ENCODE assay signal across 22 cellular contexts in genomic region chr19:40559394-40559793, GRCh38. TPM values are rescaled to one million over a fixed set of nuclear protein-coding genes. Genes with fewer than 3 reads are reported as not detected.
A peak's percentile ranks its signal among the peaks of the same experiment; 100 is the strongest.
DNase-seq lines count a peak whose midpoint lies in the region; ATAC-seq, FAIRE-seq and TF ChIP-seq lines count a peak whose summit lies in the region.
"Had no signal": no experiment of that assay in that cellular context is flagged by ENCODE, and none has a peak within 500 bp of the region (broad histone marks: within the 10 kb centered on the region; RNA-seq: fewer than 3 reads in every experiment).

No MANE protein-coding gene starts in this region.

- H3K36me3 ChIP-seq in HepG2 (replicated peaks in 1 of 2; ENCODE audit: control insufficient read depth in 1 of 2, insufficient read depth in 2 of 2, low read length in 2 of 2): no peaks in the 10 kb centered on the region
- H3K36me3 ChIP-seq in right lobe of liver: no peaks in the 10 kb centered on the region
- no peaks in the 10 kb centered on the region for H3K36me3 ChIP-seq in kidney (ENCODE audit: control insufficient read depth in 1 of 2, insufficient read depth in 2 of 2, low read length in 2 of 2)
- H3K36me3 ChIP-seq: BLaER1 had no signal

- no peak for TF ChIP-seq POLR2A in HepG2 (IDR thresholded peaks at IDR 0.05; ENCODE audit: insufficient read depth in 1 of 2, low read depth in 2 of 2, low read length in 2 of 2)
- TF ChIP-seq POLR2A in right lobe of liver (IDR thresholded peaks at IDR 0.05): no peak

- no peaks in the 10 kb centered on the region for H3K9me3 Mint-ChIP-seq in WTC11
- H3K9me3 Mint-ChIP-seq: CD8-positive, alpha-beta T cell; HFFc6 had no signal

- H2AFZ ChIP-seq in HepG2 (ENCODE audit: low read length): no peak overlapping the region
- H2AFZ ChIP-seq: GM23248 had no signal

- H3K4me2 ChIP-seq in HepG2 (ENCODE audit: low read depth, low read length): no peak overlapping the region
- H3K4me2 ChIP-seq: BLaER1 had no signal

- H3K9me3 ChIP-seq in HepG2 (ENCODE audit: low read length) (no peaks in the 10 kb centered on the region), right lobe of liver (no peaks in the 10 kb centered on the region), kidney (ENCODE audit: control insufficient read depth in 1 of 2, low read length in 2 of 2) (no peaks in the 10 kb centered on the region)
- H3K9me3 ChIP-seq: BLaER1 had no signal

- H3K9ac ChIP-seq in HepG2 (ENCODE audit: insufficient read depth, low read depth, low read length): no peak overlapping the region
- H3K9ac ChIP-seq in kidney (ENCODE audit: low read length in 2 of 2): no peak overlapping the region
- H3K9ac ChIP-seq: BLaER1, GM23248 had no signal

- WGBS in HepG2 (ENCODE audit: low lambda C conversion rate): 3% methylated on average over 3 of the region's 3 CpGs
- WGBS in right lobe of liver (ENCODE audit: insufficient coverage, low coverage, low lambda C conversion rate, missing lambda C conversion rate): 85% methylated on average over 3 of the region's 3 CpGs

- POLR2A ChIA-PET in HepG2 (lab: Yijun Ruan, JAX) (no interaction called here), WTC11 (lab: Charles Lee) (no interaction called here)

- no peaks in the 10 kb centered on the region for H3K36me3 Mint-ChIP-seq in WTC11
- H3K36me3 Mint-ChIP-seq: CD4-positive, CD25-positive, alpha-beta regulatory T cell; CD8-positive, alpha-beta T cell had no signal

- CTCF ChIA-PET in HepG2 (lab: Yijun Ruan, JAX; ENCODE audit: low intra/inter-chr PET ratio, low total read pairs): no interaction called here
- CTCF ChIA-PET in WTC11 (lab: Charles Lee): interaction anchor here (1.0 to 4.7 kb wide), 3 partner anchors 10 to 44 kb away, joined by 3 to 31 read pairs (median 6); no protein-coding TSS in a partner anchor

- H3K27ac Mint-ChIP-seq in WTC11: no peak overlapping the region
- H3K27ac Mint-ChIP-seq: B cell; CD8-positive, alpha-beta T cell; HFFc6 had no signal

- BruUV-seq in HepG2 (replicated peaks; lab: Mats Ljungman, UMichigan): no TSS peak

- TF ChIP-seq CTCF in HepG2 (CRISPR knock-in tag; IDR thresholded peaks at IDR 0.05) (no peak), right lobe of liver (IDR thresholded peaks at IDR 0.05) (no peak), WTC11 (IDR thresholded peaks at IDR 0.05) (no peak), kidney (IDR thresholded peaks at IDR 0.05; ENCODE audit: borderline replicate concordance, extremely low read depth, insufficient read depth) (no peak)

- no peak for DNase-seq in HepG2 (ENCODE audit: low spot score)
- DNase-seq in right lobe of liver: no peak
- DNase-seq in WTC11 (ENCODE audit: low spot score): no peak
- peak; percentile 2 for DNase-seq in kidney
- no peak for DNase-seq in NCI-H446 treated with DMSO at 0.1 percent for 48 hours (lab: John Stamatoyannopoulos, UW)
- DNase-seq: CD4-positive, CD25-positive, alpha-beta regulatory T cell; CD8-positive, alpha-beta T cell; DMS79; EL; GDM1; GM23248; H7; HFFc6 had no signal

- no peak for TF ChIP-seq RAD21 in HepG2 (CRISPR knock-in tag; IDR thresholded peaks at IDR 0.05)

- peaks cover 5% of the 10 kb centered on the region for H3K4me1 Mint-ChIP-seq in WTC11
- H3K4me1 Mint-ChIP-seq: B cell had no signal

- no peak for FAIRE-seq in HepG2 (lab: Jason Lieb, UNC)
- FAIRE-seq in kidney (lab: Jason Lieb, UNC): no peak
- FAIRE-seq: D721Med, GM12878, GM19239, H1 had no signal

- TF ChIP-seq EP300 in HepG2 (IDR thresholded peaks at IDR 0.05; ENCODE audit: low read depth in 2 of 2, low read length in 2 of 2) (no peak), HepG2 (CRISPR knock-in tag; IDR thresholded peaks at IDR 0.05; ENCODE audit: borderline replicate concordance) (no peak)

- intact Hi-C loops in HepG2 (cut with micrococcal nuclease; ENCODE audit: unreplicated experiment) (no loop called here), right lobe of liver (cut with DNase I) (no loop called here), kidney (cut with DNase I) (no loop called here)

- no peaks in the 10 kb centered on the region for H3K79me2 ChIP-seq in HepG2 (ENCODE audit: insufficient read depth, low read length)

- H3K4me3 ChIP-seq in HepG2 (replicated peaks in 1 of 3; ENCODE audit: insufficient read depth in 1 of 3, low read depth in 2 of 3, low read length in 3 of 3) (no peak overlapping the region), right lobe of liver (no peak overlapping the region), kidney (ENCODE audit: low read length in 2 of 2) (no peak overlapping the region)
- H3K4me3 ChIP-seq: BLaER1, GM12878, GM23248 had no signal

- H3K27ac ChIP-seq in HepG2 (ENCODE audit: extremely low read length, insufficient read depth, low read length) (no peak overlapping the region), right lobe of liver (no peak overlapping the region), kidney (ENCODE audit: low read depth in 2 of 2, low read length in 2 of 2) (no peak overlapping the region)
- H3K27ac ChIP-seq: BLaER1, C4-2B, GM23248 had no signal

- H3K27me3 Mint-ChIP-seq in WTC11 (ENCODE audit: low read depth): peaks cover 81% of the 10 kb centered on the region

- no peak overlapping the region for H3K4me3 Mint-ChIP-seq in WTC11
- H3K4me3 Mint-ChIP-seq: B cell; CD4-positive, CD25-positive, alpha-beta regulatory T cell; CD8-positive, alpha-beta T cell; HFFc6 had no signal

- ATAC-seq in HepG2: no peak
- ATAC-seq in right lobe of liver: no peak
- no peak for ATAC-seq in WTC11
- ATAC-seq in HG02981 (IDR thresholded peaks at IDR 0.05; ENCODE audit: unreplicated experiment): no peak
- ATAC-seq: CD8-positive, alpha-beta T cell; GM12878; HCT116 had no signal

- in situ Hi-C loops in HepG2 (cut with HindIII; ENCODE audit: extremely low pct_ligation_motif_present, low pct_unique_long_range_greater_than_20kb): no loop called here

- no peaks in the 10 kb centered on the region for H4K20me1 ChIP-seq in HepG2 (ENCODE audit: insufficient read depth, low read length)
- H4K20me1 ChIP-seq: BLaER1 had no signal

- H3K4me1 ChIP-seq in HepG2 (ENCODE audit: insufficient read depth, low read length) (no peaks in the 10 kb centered on the region), right lobe of liver (no peaks in the 10 kb centered on the region), kidney (ENCODE audit: control insufficient read depth in 1 of 2, insufficient read depth in 1 of 2, low read depth in 1 of 2, low read length in 2 of 2) (no peaks in the 10 kb centered on the region)

- H3K27me3 ChIP-seq in HepG2 (ENCODE audit: control insufficient read depth in 1 of 2, insufficient read depth in 2 of 2, low read length in 2 of 2) (peaks cover 10 to 39% of the 10 kb centered on the region in 2 experiments; a peak in 4 of 5 replicates), right lobe of liver (no peaks in the 10 kb centered on the region)

RNA-seq across cellular contexts. Expression of gene SHKBP1, which starts 17.3 kb away (rescaled TPM):
- 13.8 and 16.2 TPM in 2 replicates for total RNA-seq in HepG2 (2016; rRNA removed; fragmentation: Illumina TruSeq; extraction: Trizol)
- total RNA-seq in HepG2 (2016; cell fraction: cytosol; rRNA removed; fragmentation: Illumina TruSeq; extraction: Trizol; ENCODE audit: low read depth): 5.3 and 5.6 TPM in 2 replicates
- 13.0 and 17.7 TPM in 2 replicates for total RNA-seq in HepG2 (2016; cell fraction: insoluble cytoplasmic fraction; rRNA removed; fragmentation: Illumina TruSeq; extraction: Trizol)
- 7.8 and 10.7 TPM in 2 replicates for total RNA-seq in HepG2 (2016; cell fraction: membrane; rRNA removed; fragmentation: Illumina TruSeq; extraction: Trizol)
- total RNA-seq in HepG2 (2016; cell fraction: nucleus; rRNA removed; fragmentation: Illumina TruSeq; extraction: Trizol): 13.0 and 13.3 TPM in 2 replicates
- polyA plus RNA-seq in HepG2 (2011; rRNA removed): 17.4 and 20.6 TPM in 2 replicates
- 13.3 and 18.5 TPM in 2 replicates for polyA plus RNA-seq in HepG2 (2011; cell fraction: cytosol; rRNA removed)
- polyA plus RNA-seq in HepG2 (2011; cell fraction: nucleus; rRNA removed): 67.9 and 84.5 TPM in 2 replicates
- polyA plus RNA-seq in HepG2 (2012): 15.6 and 36.6 TPM in 2 replicates
- polyA plus RNA-seq in HepG2 (2016; cell fraction: cytosol; fragmentation: Illumina TruSeq; extraction: Trizol; ENCODE audit: low read depth): 7.9 and 8.8 TPM in 2 replicates
- polyA plus RNA-seq in HepG2 (2016; cell fraction: insoluble cytoplasmic fraction; fragmentation: Illumina TruSeq; extraction: Trizol; ENCODE audit: low read depth): 20.3 and 25.0 TPM in 2 replicates
- polyA plus RNA-seq in HepG2 (2016; cell fraction: membrane; fragmentation: Illumina TruSeq; extraction: Trizol; ENCODE audit: low read depth): 14.5 and 16.5 TPM in 2 replicates
- polyA plus RNA-seq in HepG2 (2016; cell fraction: nucleus; fragmentation: Illumina TruSeq; extraction: Trizol; ENCODE audit: insufficient read depth, low read depth): 34.3 and 43.8 TPM in 2 replicates
- polyA minus RNA-seq in HepG2 (2011; rRNA and poly(A)+ RNA removed; ENCODE audit: low replicate concordance): 46.9 and 53.5 TPM in 2 replicates
- polyA minus RNA-seq in HepG2 (2011; cell fraction: cytosol; rRNA and poly(A)+ RNA removed): 25.8 and 30.2 TPM in 2 replicates
- 15.2 and 18.8 TPM in 2 replicates for polyA minus RNA-seq in HepG2 (2011; cell fraction: nucleus; rRNA and poly(A)+ RNA removed)
- 10 to 100 TPM; 16.1 to 29.0 (median 22.4) TPM for total RNA-seq in right lobe of liver
- total RNA-seq in WTC11 (2021): 71.7 to 82.1 TPM (median 76.9 TPM) in 3 replicates
- 69.6 TPM for total RNA-seq in kidney
- 91.3 TPM for polyA plus RNA-seq in kidney (ENCODE audit: insufficient read depth, low read depth, low replicate concordance)

RNA-seq across cellular contexts. Expression of gene LTBP4, which starts 41.8 kb away (rescaled TPM):
- total RNA-seq in HepG2 (2016; rRNA removed; fragmentation: Illumina TruSeq; extraction: Trizol) (0.45 and 0.86 TPM in 2 replicates), right lobe of liver (10 to 100 TPM; 19.3 to 40.8 (median 34.4) TPM), WTC11 (2021) (125 to 168 TPM (median 166 TPM) in 3 replicates), kidney (155 TPM)
- 0.97 and 1.7 TPM in 2 replicates for total RNA-seq in HepG2 (2016; cell fraction: cytosol; rRNA removed; fragmentation: Illumina TruSeq; extraction: Trizol; ENCODE audit: low read depth)
- 0.65 and 0.95 TPM in 2 replicates for total RNA-seq in HepG2 (2016; cell fraction: insoluble cytoplasmic fraction; rRNA removed; fragmentation: Illumina TruSeq; extraction: Trizol)
- 0.37 and 1.2 TPM in 2 replicates for total RNA-seq in HepG2 (2016; cell fraction: membrane; rRNA removed; fragmentation: Illumina TruSeq; extraction: Trizol)
- 0.81 and 1.2 TPM in 2 replicates for total RNA-seq in HepG2 (2016; cell fraction: nucleus; rRNA removed; fragmentation: Illumina TruSeq; extraction: Trizol)
- polyA plus RNA-seq in HepG2 (2011; rRNA removed) (2.2 and 2.3 TPM in 2 replicates), kidney (ENCODE audit: insufficient read depth, low read depth, low replicate concordance) (52.1 TPM)
- 0.73 and 1.1 TPM in 2 replicates for polyA plus RNA-seq in HepG2 (2011; cell fraction: cytosol; rRNA removed)
- polyA plus RNA-seq in HepG2 (2011; cell fraction: nucleus; rRNA removed): 13.9 and 21.0 TPM in 2 replicates
- 3.8 and 4.0 TPM in 2 replicates for polyA plus RNA-seq in HepG2 (2012)
- 0.32 TPM in 2 replicates for polyA plus RNA-seq in HepG2 (2016; cell fraction: cytosol; fragmentation: Illumina TruSeq; extraction: Trizol; ENCODE audit: low read depth)
- 0.66 and 0.89 TPM in 2 replicates for polyA plus RNA-seq in HepG2 (2016; cell fraction: insoluble cytoplasmic fraction; fragmentation: Illumina TruSeq; extraction: Trizol; ENCODE audit: low read depth)
- 0.61 and 0.92 TPM in 2 replicates for polyA plus RNA-seq in HepG2 (2016; cell fraction: membrane; fragmentation: Illumina TruSeq; extraction: Trizol; ENCODE audit: low read depth)
- polyA plus RNA-seq in HepG2 (2016; cell fraction: nucleus; fragmentation: Illumina TruSeq; extraction: Trizol; ENCODE audit: insufficient read depth, low read depth): 3.8 and 5.0 TPM in 2 replicates
- polyA minus RNA-seq in HepG2 (2011; rRNA and poly(A)+ RNA removed; ENCODE audit: low replicate concordance): 2.3 and 20.6 TPM in 2 replicates
- polyA minus RNA-seq in HepG2 (2011; cell fraction: cytosol; rRNA and poly(A)+ RNA removed): 1.2 and 2.7 TPM in 2 replicates
- 2.4 and 2.6 TPM in 2 replicates for polyA minus RNA-seq in HepG2 (2011; cell fraction: nucleus; rRNA and poly(A)+ RNA removed)

Comparison
In these comparisons a context has a peak if more than half of its experiments do, and no peak if none do; other contexts are left out.
1. RNA of gene LTBP4, which starts 41.8 kb away (total RNA-seq): 155 TPM in kidney (single experiment), 125 to 168 TPM in WTC11 and 19.3 to 40.8 TPM in right lobe of liver; 0.37 to 1.7 TPM in HepG2; every median in the first group is over 4 times any median in the second.
2. Of the 50 proteins assayed by ChIP-seq in both HepG2 and WTC11: peak only in HepG2: none; only in WTC11: none; in both: ZNF121; in neither: 49.